Comparison of ENCODE assay signal across 19 cellular contexts in the genomic region with DNA sequence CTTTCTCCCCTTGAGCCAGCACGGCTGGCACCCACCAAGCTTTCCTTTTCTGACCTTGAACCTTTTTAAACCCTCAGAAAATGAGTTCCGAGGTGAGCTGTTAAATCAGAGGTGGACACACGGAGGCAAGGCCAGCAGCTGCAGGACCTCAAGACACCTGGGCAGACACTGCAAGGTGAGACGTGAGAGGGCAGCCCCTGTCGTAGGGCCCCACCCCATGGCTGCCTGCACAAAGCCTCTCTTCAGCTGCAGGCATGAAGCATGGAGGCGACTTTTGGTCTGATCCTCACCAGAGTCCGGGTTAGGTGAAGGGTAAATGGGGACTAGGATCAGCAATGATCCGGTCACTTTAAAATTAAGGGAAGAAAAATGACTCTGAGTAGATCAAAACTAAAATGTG. TPM values are rescaled to one million over a fixed set of nuclear protein-coding genes. Genes with fewer than 3 reads are reported as not detected.
"Had no signal": no experiment of that assay in that cellular context is flagged by ENCODE, and none has a peak within 500 bp of the region (broad histone marks: within the 10 kb centered on the region; RNA-seq: fewer than 3 reads in every experiment).

No MANE protein-coding gene starts in this region.

- H3K4me3 Mint-ChIP-seq: activated CD4-positive, alpha-beta memory T cell treated with anti-CD3 and anti-CD28 coated beads for 36 hours; activated CD4-positive, alpha-beta T cell treated with anti-CD3 and anti-CD28 coated beads for 36 hours; activated naive CD8-positive, alpha-beta T cell treated with anti-CD3 and anti-CD28 coated beads, Interleukin-2, amount 10 ng/mL, durations not matched to agents 7 days and 5 days; activated T-cell treated with anti-CD3 and anti-CD28 coated beads, Interleukin-2, amount 50 U/mL, for 24 hours; effector memory CD8-positive, alpha-beta T cell; stimulated activated memory B cell treated with anti-CD40 and anti-IgM and Interleukin-4, amounts not matched to agents 10 μg/mL and 1 μg/mL and 100 μg/mL, for 72 hours; T-helper 2 cell treated with Interferon-gamma antibody and Interleukin-4, amounts not matched to agents 5 μg/mL and 100 μg/mL, for 36 hours had no signal

- H3K9me3 Mint-ChIP-seq: effector memory CD8-positive, alpha-beta T cell; stimulated activated memory B cell treated with anti-CD40 and anti-IgM and Interleukin-4, amounts not matched to agents 10 μg/mL and 1 μg/mL and 100 μg/mL, for 72 hours had no signal

- H3K36me3 Mint-ChIP-seq: activated CD4-positive, alpha-beta memory T cell treated with anti-CD3 and anti-CD28 coated beads for 36 hours; activated naive CD8-positive, alpha-beta T cell treated with anti-CD3 and anti-CD28 coated beads, Interleukin-2, amount 10 ng/mL, durations not matched to agents 7 days and 5 days; stimulated activated memory B cell treated with anti-CD40 and anti-IgM and Interleukin-4, amounts not matched to agents 10 μg/mL and 1 μg/mL and 100 μg/mL, for 72 hours had no signal

- H3K4me1 ChIP-seq: esophagus squamous epithelium, spleen had no signal

- DNase-seq: activated CD4-positive, alpha-beta memory T cell treated with anti-CD3 and anti-CD28 coated beads for 36 hours; activated CD4-positive, alpha-beta T cell treated with anti-CD3 and anti-CD28 coated beads for 36 hours; activated naive CD4-positive, alpha-beta T cell treated with Interleukin-2 at 50 U/mL for 16 hours; activated naive CD8-positive, alpha-beta T cell treated with anti-CD3 and anti-CD28 coated beads, Interleukin-2, amount 10 ng/mL, durations not matched to agents 7 days and 5 days; activated T-cell treated with anti-CD3 and anti-CD28 coated beads, Interleukin-2, amount 50 U/mL, for 24 hours; caudate nucleus; effector memory CD8-positive, alpha-beta T cell; esophagus squamous epithelium; left ventricle myocardium inferior; spleen; stimulated activated CD4-positive, alpha-beta T cell treated with anti-CD3 and anti-CD28 coated beads, Interleukin-4, amount 100 ng/mL, for 4 hours had no signal

- H3K4me3 ChIP-seq: esophagus squamous epithelium, left ventricle myocardium inferior, spleen had no signal

- H3K27ac Mint-ChIP-seq: activated CD4-positive, alpha-beta memory T cell treated with anti-CD3 and anti-CD28 coated beads for 36 hours; activated CD4-positive, alpha-beta T cell treated with anti-CD3 and anti-CD28 coated beads for 36 hours; activated naive CD8-positive, alpha-beta T cell treated with anti-CD3 and anti-CD28 coated beads, Interleukin-2, amount 10 ng/mL, durations not matched to agents 7 days and 5 days; activated T-cell treated with anti-CD3 and anti-CD28 coated beads, Interleukin-2, amount 50 U/mL, for 24 hours; activated T-helper 2 cell treated with anti-CD3 and anti-CD28 coated beads, Interferon-gamma antibody, Interleukin-2, Interleukin-4, amounts not matched to agents 10 μg/mL and 5 μg/mL and 100 μg/mL, durations not matched to agents 14 hours and 24 hours and 36 hours; effector memory CD8-positive, alpha-beta T cell; stimulated activated memory B cell treated with anti-CD40 and anti-IgM and Interleukin-4, amounts not matched to agents 10 μg/mL and 1 μg/mL and 100 μg/mL, for 72 hours; T-helper 2 cell treated with Interferon-gamma antibody and Interleukin-4, amounts not matched to agents 5 μg/mL and 100 μg/mL, for 36 hours had no signal

- H3K27ac ChIP-seq: esophagus squamous epithelium, left ventricle myocardium inferior, spleen had no signal

- H3K9me3 ChIP-seq: esophagus squamous epithelium, left ventricle myocardium inferior had no signal

- FAIRE-seq: TTC549 had no signal

- ATAC-seq: activated CD4-positive, alpha-beta T cell treated with anti-CD3 and anti-CD28 coated beads for 36 hours; effector memory CD8-positive, alpha-beta T cell; stimulated activated memory B cell treated with anti-CD40 and anti-IgM and Interleukin-4, amounts not matched to agents 10 μg/mL and 1 μg/mL and 100 μg/mL, for 72 hours had no signal

- H3K36me3 ChIP-seq: esophagus squamous epithelium, left ventricle myocardium inferior, spleen had no signal

- H3K27me3 Mint-ChIP-seq: brain had no signal

RNA-seq across cellular contexts. Expression of gene MYT1, which starts 25.7 kb away (rescaled TPM):
- total RNA-seq: activated CD4-positive, alpha-beta memory T cell treated with anti-CD3 and anti-CD28 coated beads for 36 hours; activated T-helper 2 cell treated with anti-CD3 and anti-CD28 coated beads, Interferon-gamma antibody, Interleukin-2, Interleukin-4, amounts not matched to agents 10 μg/mL and 5 μg/mL and 100 μg/mL, durations not matched to agents 14 hours and 24 hours and 36 hours; dermis microvascular lymphatic vessel endothelial cell; esophagus squamous epithelium; kidney epithelial cell; mononuclear cell had no signal
